In genomic region chr9:33233659-33234335, GRCh38 we compare ENCODE assay signal across 10 cellular contexts. TPM values are rescaled to one million over a fixed set of nuclear protein-coding genes. Genes with fewer than 3 reads are reported as not detected.
DNase-seq lines count a peak whose midpoint lies in the region; FAIRE-seq and TF ChIP-seq lines count a peak whose summit lies in the region.
"Had no signal": no experiment of that assay in that cellular context is flagged by ENCODE, and none has a peak within 500 bp of the region (broad histone marks: within the 10 kb centered on the region; RNA-seq: fewer than 3 reads in every experiment).

No MANE protein-coding gene starts in this region.

- H3K4me1 ChIP-seq in small intestine (ENCODE audit: control insufficient read depth in 2 of 2, insufficient read depth in 1 of 2, low read depth in 1 of 2, low read length in 1 of 2): peaks cover 0 to 8% of the 10 kb centered on the region in 2 donors

- WGBS in small intestine, 3 donors: 7 to 38% (median 31%) methylated on average over 1 of the region's 1 CpG

- no peaks in the 10 kb centered on the region for H3K4me1 Mint-ChIP-seq in endothelial cell (ENCODE audit: unreplicated experiment)

- H3K9me3 ChIP-seq in small intestine (ENCODE audit: control insufficient read depth, low read depth): no peaks in the 10 kb centered on the region

- no peak for TF ChIP-seq POLR2A in GM12892 (IDR thresholded peaks at IDR 0.05; ENCODE audit: low read depth, low read length)

- H3K36me3 ChIP-seq in small intestine (ENCODE audit: control insufficient read depth in 2 of 2, insufficient read depth in 2 of 2, low read length in 2 of 2): no peaks in the 10 kb centered on the region

- peak; percentile 71 for DNase-seq in NCI-H1436 (lab: John Stamatoyannopoulos, UW)
- DNase-seq in NCI-H1436 treated with DMSO at 0.1 percent for 48 hours (lab: John Stamatoyannopoulos, UW): no peak
- peak; percentile 61 for DNase-seq in NCI-H446 treated with DMSO at 0.1 percent for 48 hours (lab: John Stamatoyannopoulos, UW)
- DNase-seq in epithelial cell of prostate (ENCODE audit: low read depth, low spot score): peak; percentile 99
- DNase-seq in small intestine: peak; percentile 100
- DNase-seq in GM12892 (ENCODE audit: insufficient read length): no peak
- no peak for DNase-seq in endothelial cell (ENCODE audit: low spot score)
- no peak for DNase-seq in ecto neural progenitor cell (ENCODE audit: low spot score)

- peaks cover 8% of the 10 kb centered on the region for H3K27me3 Mint-ChIP-seq in endothelial cell (ENCODE audit: unreplicated experiment)

- H3K9me3 Mint-ChIP-seq in endothelial cell (ENCODE audit: unreplicated experiment): no peaks in the 10 kb centered on the region

- H3K27ac Mint-ChIP-seq in endothelial cell (ENCODE audit: unreplicated experiment): no peak overlapping the region

- TF ChIP-seq CTCF in endothelial cell (IDR thresholded peaks at IDR 0.05; ENCODE audit: unreplicated experiment): no peak

- H3K4me3 ChIP-seq in small intestine (ENCODE audit: low read depth in 1 of 2, low read length in 2 of 2): no peak overlapping the region

- H3K4me3 Mint-ChIP-seq in endothelial cell (ENCODE audit: unreplicated experiment): no peak overlapping the region

- FAIRE-seq in small intestine (lab: Jason Lieb, UNC) (no peak), GM12892 (lab: Jason Lieb, UNC) (no peak)
- FAIRE-seq: A204.1 had no signal

- H3K27ac ChIP-seq in epithelial cell of prostate (peak overlapping the region; percentile 83), small intestine (ENCODE audit: low read depth in 1 of 2, low read length in 1 of 2) (peak overlapping the region; percentile 66 to 84)
- H3K27ac ChIP-seq: VCaP had no signal

- no peaks in the 10 kb centered on the region for H3K27me3 ChIP-seq in small intestine (ENCODE audit: control insufficient read depth in 2 of 2, insufficient read depth in 2 of 2, low read length in 2 of 2)

- peaks cover 4% of the 10 kb centered on the region for H3K36me3 Mint-ChIP-seq in endothelial cell (ENCODE audit: low read depth, unreplicated experiment)

RNA-seq across cellular contexts. Expression of gene SPINK4, which starts 6.2 kb away (rescaled TPM):
- polyA plus RNA-seq in small intestine: 1,000 to 10,000 TPM in 2 of 3 donors, 100 to 1,000 TPM in 1; 659 to 2,061 (median 1,209) TPM
- not detected for polyA plus RNA-seq in GM12892 (2012; ENCODE audit: missing spikeins)
- total RNA-seq in endothelial cell (ENCODE audit: unreplicated experiment): not detected

RNA-seq across cellular contexts. Expression of gene BAG1, which starts 30.7 kb away (rescaled TPM):
- polyA plus RNA-seq in small intestine: 100 to 1,000 TPM; 104 to 194 (median 160) TPM
- 56.9 TPM for polyA plus RNA-seq in GM12892 (2012; ENCODE audit: missing spikeins)
- total RNA-seq in endothelial cell (ENCODE audit: unreplicated experiment): 61.5 TPM

RNA-seq across cellular contexts. Expression of gene CHMP5, which starts 31.1 kb away (rescaled TPM):
- 100 to 1,000 TPM in 2 of 3 donors, 10 to 100 TPM in 1; 78.1 to 212 (median 185) TPM for polyA plus RNA-seq in small intestine
- polyA plus RNA-seq in GM12892 (2012; ENCODE audit: missing spikeins): 98.6 TPM
- total RNA-seq in endothelial cell (ENCODE audit: unreplicated experiment): 88.7 TPM

RNA-seq across cellular contexts. Expression of gene NFX1, which starts 56.5 kb away (rescaled TPM):
- polyA plus RNA-seq in small intestine: 10 to 100 TPM; 12.6 to 23.5 (median 20.8) TPM
- polyA plus RNA-seq in GM12892 (2012; ENCODE audit: missing spikeins): 26.2 TPM
- 33.5 TPM for total RNA-seq in endothelial cell (ENCODE audit: unreplicated experiment)

Comparison
In these comparisons a context has a peak if more than half of its experiments do, and no peak if none do; other contexts are left out.
1. DNase-seq: peak in NCI-H1436 (single experiment), NCI-H446 treated with DMSO at 0.1 percent for 48 hours (single experiment), epithelial cell of prostate (single experiment) and small intestine (single experiment); none in NCI-H1436 treated with DMSO at 0.1 percent for 48 hours (single experiment), GM12892 (single experiment), endothelial cell (single experiment) and ecto neural progenitor cell (single experiment).